In genomic region chr6:5850848-5851255, GRCh38 we compare ENCODE assay signal across 9 cellular contexts.
DNase-seq lines count a peak whose midpoint lies in the region; ATAC-seq, FAIRE-seq and TF ChIP-seq lines count a peak whose summit lies in the region.
"Had no signal": no experiment of that assay in that cellular context is flagged by ENCODE, and none has a peak within 500 bp of the region (broad histone marks: within the 10 kb centered on the region; RNA-seq: fewer than 3 reads in every experiment).

No MANE protein-coding gene starts in this region.

- peak; percentile 27 for FAIRE-seq in GM12892 (lab: Jason Lieb, UNC)

- POLR2A ChIA-PET in HEK293T (lab: Yijun Ruan, JAX) = no interaction called here

- peak overlapping the region; percentile 73 to 85 for H3K27ac Mint-ChIP-seq in natural killer cell

- no peak for TF ChIP-seq POLR2A in GM12892 (IDR thresholded peaks at IDR 0.05; ENCODE audit: low read depth, low read length)

- TF ChIP-seq CTCF in coronary artery (IDR thresholded peaks at IDR 0.05) (no peak), natural killer cell (IDR thresholded peaks at IDR 0.05) (no peak)

- ATAC-seq in HG03039 (IDR thresholded peaks at IDR 0.05; ENCODE audit: unreplicated experiment) = peak; percentile 15
- ATAC-seq in natural killer cell = peak; percentile 48 to 61 (median 58)
- no peak for ATAC-seq in GM21576 (IDR thresholded peaks at IDR 0.05; ENCODE audit: unreplicated experiment)

- H3K9me3 Mint-ChIP-seq in natural killer cell = no peaks in the 10 kb centered on the region

- CTCF ChIA-PET in HEK293T (lab: Yijun Ruan, JAX) = no interaction called here

- peak overlapping the region; percentile 58 for H3K4me3 Mint-ChIP-seq in natural killer cell

- peaks cover 4 to 5% of the 10 kb centered on the region in 2 donors for H3K4me1 Mint-ChIP-seq in natural killer cell

- peaks cover 0 to 11% of the 10 kb centered on the region in 2 donors for H3K27me3 Mint-ChIP-seq in natural killer cell (ENCODE audit: low read depth in 2 of 2)

- no peak overlapping the region for H3K27ac ChIP-seq in coronary artery
- H3K27ac ChIP-seq: SJSA1 had no signal

- intact Hi-C loops in natural killer cell (cut with micrococcal nuclease) = no loop called here

- no peaks in the 10 kb centered on the region for H3K36me3 Mint-ChIP-seq in natural killer cell

- peak overlapping the region; percentile 65 for H3K4me3 ChIP-seq in coronary artery
- H3K4me3 ChIP-seq: SJSA1 had no signal

- DNase-seq in GM12892 (ENCODE audit: insufficient read length) (peak; percentile 33), coronary artery (ENCODE audit: low spot score) (no peak), natural killer cell (no peak), HEK293T (ENCODE audit: extremely low spot score) (no peak), CD1c-positive myeloid dendritic cell (ENCODE audit: extremely low spot score) (no peak), globus pallidus (ENCODE audit: low spot score) (no peak)

TF ChIP-seq in HEK293T, 16 proteins besides CTCF, POLR2A, EP300 and RAD21:
- no peak for TF ChIP-seq HDGF (IDR thresholded peaks at IDR 0.05; ENCODE audit: borderline replicate concordance)
- TF ChIP-seq FOXM1 (IDR thresholded peaks at IDR 0.05; ENCODE audit: borderline replicate concordance) = no peak
- TF ChIP-seq LEF1 (IDR thresholded peaks at IDR 0.05; ENCODE audit: borderline replicate concordance) = no peak
- TF ChIP-seq SUZ12 (IDR thresholded peaks at IDR 0.05) = no peak
- TF ChIP-seq L3MBTL2 (conservative IDR thresholded peaks at IDR 0.05) = no peak
- TF ChIP-seq, protein P1, sequence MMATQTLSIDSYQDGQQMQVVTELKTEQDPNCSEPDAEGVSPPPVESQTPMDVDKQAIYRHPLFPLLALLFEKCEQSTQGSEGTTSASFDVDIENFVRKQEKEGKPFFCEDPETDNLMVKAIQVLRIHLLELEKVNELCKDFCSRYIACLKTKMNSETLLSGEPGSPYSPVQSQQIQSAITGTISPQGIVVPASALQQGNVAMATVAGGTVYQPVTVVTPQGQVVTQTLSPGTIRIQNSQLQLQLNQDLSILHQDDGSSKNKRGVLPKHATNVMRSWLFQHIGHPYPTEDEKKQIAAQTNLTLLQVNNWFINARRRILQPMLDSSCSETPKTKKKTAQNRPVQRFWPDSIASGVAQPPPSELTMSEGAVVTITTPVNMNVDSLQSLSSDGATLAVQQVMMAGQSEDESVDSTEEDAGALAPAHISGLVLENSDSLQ (IDR thresholded peaks at IDR 0.05) = no peak
TF ChIP-seq in HEK293T: peak in this region for 0.
